8 cellular contexts compared by ENCODE assay signal in the genomic region with DNA sequence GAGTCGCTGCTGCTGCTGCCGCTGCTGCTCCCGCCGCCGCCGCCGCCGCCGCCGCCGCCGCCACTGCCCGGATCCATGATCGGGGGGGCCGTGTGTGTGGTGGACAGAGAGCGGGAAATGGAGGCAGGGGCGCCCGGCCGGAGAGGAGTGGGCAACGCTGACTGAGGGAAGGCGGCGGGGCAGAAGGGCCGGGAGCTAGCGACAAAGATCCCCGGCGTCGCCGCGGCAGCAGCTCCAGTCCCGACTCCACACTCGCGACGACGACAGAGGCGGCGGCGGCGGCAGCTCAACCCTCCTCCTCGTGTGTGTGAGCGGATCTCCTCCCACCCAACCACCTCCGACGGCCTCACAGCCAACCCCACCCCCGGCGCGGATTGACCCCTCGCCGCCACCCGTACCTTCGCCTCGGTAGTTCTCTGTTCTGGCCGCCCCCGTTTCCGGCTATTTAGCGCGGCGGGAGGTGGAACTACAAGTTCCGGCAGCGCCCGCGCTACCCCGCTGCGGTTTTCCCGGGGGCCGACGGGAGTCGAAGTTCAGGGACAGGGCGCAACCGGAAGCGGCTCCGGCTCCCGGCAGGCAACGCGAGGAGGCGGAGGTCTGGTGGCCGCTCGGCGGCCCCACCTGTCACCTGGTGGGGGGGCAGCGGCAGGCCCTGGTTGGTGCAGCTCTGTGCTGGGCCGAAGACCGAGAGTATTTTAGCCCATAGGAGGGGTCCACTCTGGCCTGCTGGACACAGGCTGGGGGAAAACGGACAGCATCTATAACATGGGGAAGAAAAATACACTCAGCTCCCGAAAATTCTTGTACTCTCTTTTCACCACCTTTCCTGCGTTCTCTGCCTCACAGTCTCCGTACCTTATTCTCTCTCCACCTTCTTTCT. TPM values are rescaled to one million over a fixed set of nuclear protein-coding genes. Genes with fewer than 3 reads are reported as not detected.
DNase-seq lines count a peak whose midpoint lies in the region; ATAC-seq and TF ChIP-seq lines count a peak whose summit lies in the region.

TSS of gene GSPT1 (minus strand) at position 313 of the 880 bp plus-strand sequence. CDS start at position 77, 236 bp downstream.

- H3K27me3 ChIP-seq in mucosa of stomach (ENCODE audit: control insufficient read depth, insufficient read depth, low read length), result no peaks in the 10 kb centered on the region

- H3K27me3 Mint-ChIP-seq in activated T-cell treated with anti-CD3 and anti-CD28 coated beads, Interleukin-2, amount 50 U/mL, for 24 hours, result no peaks in the 10 kb centered on the region

- peaks cover 36% of the 10 kb centered on the region for H3K36me3 Mint-ChIP-seq in activated T-cell treated with anti-CD3 and anti-CD28 coated beads, Interleukin-2, amount 50 U/mL, for 24 hours (ENCODE audit: low read depth)

- no peaks in the 10 kb centered on the region for H3K9me3 Mint-ChIP-seq in activated T-cell treated with anti-CD3 and anti-CD28 coated beads, Interleukin-2, amount 50 U/mL, for 24 hours

- H3K9ac ChIP-seq in mucosa of stomach (ENCODE audit: low read length), result peak within 1 kb of the TSS; percentile 93

- H3K9me3 ChIP-seq in mucosa of stomach (ENCODE audit: control insufficient read depth, low read length), result no peaks in the 10 kb centered on the region

- peaks cover 16% of the 10 kb centered on the region for H3K4me1 ChIP-seq in mucosa of stomach (ENCODE audit: control insufficient read depth, insufficient read depth, low read length)

- peak within 1 kb of the TSS; percentile 96 for H3K4me3 Mint-ChIP-seq in activated T-cell treated with anti-CD3 and anti-CD28 coated beads, Interleukin-2, amount 50 U/mL, for 24 hours

- in situ Hi-C loops in KBM-7 (cut with MboI; ENCODE audit: low pct_unique_long_range_greater_than_20kb, low sequenced_read_pairs), result no loop called here

- peaks cover 36% of the 10 kb centered on the region for H3K4me1 Mint-ChIP-seq in activated T-cell treated with anti-CD3 and anti-CD28 coated beads, Interleukin-2, amount 50 U/mL, for 24 hours (ENCODE audit: low read depth)

- H3K4me3 ChIP-seq in mucosa of stomach (ENCODE audit: low read length), result peak within 1 kb of the TSS; percentile 90

- H3K27ac Mint-ChIP-seq in activated T-cell treated with anti-CD3 and anti-CD28 coated beads, Interleukin-2, amount 50 U/mL, for 24 hours, result peak within 1 kb of the TSS; percentile 97

- DNase-seq in DMS53 treated with DMSO at 0.1 percent for 48 hours (lab: John Stamatoyannopoulos, UW; ENCODE audit: unreplicated experiment), result peak; percentile 87
- peak; percentile 99 for DNase-seq in KBM-7
- peak; percentile 99 for DNase-seq in activated T-cell treated with anti-CD3 and anti-CD28 coated beads, Interleukin-2, amount 50 U/mL, for 24 hours
- DNase-seq in erythroblast (lab: John Stamatoyannopoulos, UW), result peak; percentile 99
- DNase-seq in stimulated activated CD8-positive, alpha-beta memory T cell treated with anti-CD3 and anti-CD28 coated beads, Interleukin-7, amount 100 ng/mL, for 1 hour (ENCODE audit: low read depth in 2 of 2), result peak; percentile 98

- TF ChIP-seq POLR2A in erythroblast (IDR thresholded peaks at IDR 0.05; ENCODE audit: low read length), result peak; percentile 79

- no peaks in the 10 kb centered on the region for H3K36me3 ChIP-seq in mucosa of stomach (ENCODE audit: control insufficient read depth, insufficient read depth, low read length)

- peak; percentile 83 for ATAC-seq in GM21619 (IDR thresholded peaks at IDR 0.05; ENCODE audit: unreplicated experiment)

TF ChIP-seq in PFSK-1, 5 proteins besides CTCF, POLR2A, EP300 and RAD21:
- 0 out of 2 replicates have a peak, but pooled peaks have one; percentile 57 for TF ChIP-seq TAF1 (IDR thresholded peaks at IDR 0.05; ENCODE audit: borderline replicate concordance, insufficient read depth, low read length)
- TF ChIP-seq FOXP2 (optimal IDR thresholded peaks at IDR 0.05; ENCODE audit: borderline replicate concordance, extremely low read depth, extremely low read length, insufficient read depth), result peak; percentile 51
- TF ChIP-seq POLR2AphosphoS5 (IDR thresholded peaks at IDR 0.05; ENCODE audit: low read depth, low read length), result peak; percentile 88
- TF ChIP-seq SIN3A (IDR thresholded peaks at IDR 0.05; ENCODE audit: borderline replicate concordance, insufficient read depth, low read length), result 0 out of 2 replicates have a peak, but pooled peaks have one; percentile 4
- TF ChIP-seq REST (IDR thresholded peaks at IDR 0.05; ENCODE audit: insufficient read depth in 1 of 2, low read depth in 2 of 2, low read length in 2 of 2), result no peak
TF ChIP-seq in PFSK-1: peak in this region for 4.

RNA-seq across cellular contexts. Expression of gene GSPT1, which starts in this region (rescaled TPM):
- 57.7 TPM for polyA plus RNA-seq in PFSK-1 (2012; ENCODE audit: insufficient read length, low read depth)

Comparison
In these comparisons a context has a peak if more than half of its experiments do, and no peak if none do; other contexts are left out.
1. Peak in every context shown above with its lines: DNase-seq, ATAC-seq and H3K4me3 ChIP-seq.